ENCODE assay signal across 27 cellular contexts in genomic region chr20:34177060-34177459, GRCh38.
"Had no signal": no experiment of that assay in that cellular context is flagged by ENCODE, and none has a peak within 500 bp of the region (broad histone marks: within the 10 kb centered on the region; RNA-seq: fewer than 3 reads in every experiment).

No MANE protein-coding gene starts in this region.

- ATAC-seq: stimulated activated effector memory CD8-positive, alpha-beta T cell treated with anti-CD3 and anti-CD28 coated beads, Interleukin-12 subunit alpha, Interleukin-12 subunit beta, amount 100 ng/mL, for 72 hours; stimulated activated memory B cell treated with anti-CD40 and anti-IgM and Interleukin-4, amounts not matched to agents 10 μg/mL and 1 μg/mL and 100 μg/mL, for 72 hours; stimulated activated naive B cell treated with anti-CD40 and anti-IgM and Interleukin-4, amounts not matched to agents 10 μg/mL and 1 μg/mL and 100 μg/mL, for 72 hours; stimulated activated naive CD8-positive, alpha-beta T cell treated with anti-CD3 and anti-CD28 coated beads, Interleukin-15, amount 100 ng/mL, for 72 hours; stimulated activated naive CD8-positive, alpha-beta T cell treated with anti-CD3 and anti-CD28 coated beads, Interleukin-15, Interleukin-2, amounts not matched to agents 100 U/mL and 50 U/mL, for 24 hours; upper lobe of right lung had no signal

- H3K36me3 ChIP-seq: stomach, suprapubic skin, thoracic aorta, thyroid gland, tibial artery, tibial nerve, transverse colon, upper lobe of left lung, upper lobe of right lung, uterus, vagina had no signal

- DNase-seq: stimulated activated CD4-positive, alpha-beta T cell treated with anti-CD3 and anti-CD28 coated beads, Interleukin-2, amount 100 ng/mL, for 48 hours; stimulated activated CD4-positive, alpha-beta T cell treated with anti-CD3 and anti-CD28 coated beads, Interleukin-4, amount 100 ng/mL, for 1 hour; stimulated activated CD4-positive, alpha-beta T cell treated with anti-CD3 and anti-CD28 coated beads, Interleukin-4, amount 100 ng/mL, for 24 hours; stimulated activated CD4-positive, alpha-beta T cell treated with anti-CD3 and anti-CD28 coated beads, Interleukin-4, amount 100 ng/mL, for 4 hours; stimulated activated CD8-positive, alpha-beta memory T cell treated with anti-CD3 and anti-CD28 coated beads, Interleukin-4, amount 100 ng/mL, for 48 hours; stimulated activated naive B cell treated with anti-CD40 and anti-IgM and Interleukin-4, amounts not matched to agents 10 μg/mL and 1 μg/mL and 100 μg/mL, for 72 hours; stimulated activated naive CD4-positive, alpha-beta T cell; stimulated activated naive CD4-positive, alpha-beta T cell treated with Interleukin-2 at 50 U/mL for 16 hours; stimulated activated naive CD8-positive, alpha-beta T cell treated with anti-CD3 and anti-CD28 coated beads, Interleukin-15, amount 100 ng/mL, for 72 hours; stimulated activated naive CD8-positive, alpha-beta T cell treated with anti-CD3 and anti-CD28 coated beads, Interleukin-15, Interleukin-2, amounts not matched to agents 100 U/mL and 50 U/mL, for 24 hours; stomach; substantia nigra; testis; thyroid gland; tibial artery; transverse colon; trophoblast cell; upper lobe of left lung; upper lobe of right lung; uterus had no signal

- H3K4me3 ChIP-seq: stomach, suprapubic skin, testis, thoracic aorta, thyroid gland, tibial artery, tibial nerve, transverse colon, upper lobe of left lung, upper lobe of right lung, uterus, vagina had no signal

- H3K9me3 ChIP-seq: stomach, suprapubic skin, testis, thoracic aorta, thyroid gland, tibial artery, tibial nerve, transverse colon, upper lobe of left lung, upper lobe of right lung, uterus, vagina had no signal

- H3K4me1 ChIP-seq: stomach, suprapubic skin, testis, tibial artery, tibial nerve, transverse colon, upper lobe of left lung, upper lobe of right lung, uterus, vagina had no signal

- H3K27me3 ChIP-seq: stomach, suprapubic skin, testis, thyroid gland, tibial artery, tibial nerve, transverse colon, upper lobe of left lung, upper lobe of right lung, uterus, vagina had no signal

- FAIRE-seq: urothelium cell line had no signal

- H3K27ac ChIP-seq: stomach, suprapubic skin, testis, thoracic aorta, thyroid gland, tibial artery, tibial nerve, transverse colon, upper lobe of left lung, upper lobe of right lung, uterus, vagina had no signal
